ENCODE assay signal across 1 cellular context in genomic region chr12:100974747-100975146, GRCh38.
TF ChIP-seq lines count a peak whose summit lies in the region.

No MANE protein-coding gene starts in this region.

TF ChIP-seq in H1, 55 proteins besides CTCF, POLR2A, EP300 and RAD21:
- no peak for TF ChIP-seq ATF2 (IDR thresholded peaks at IDR 0.05; ENCODE audit: low read length)
- no peak for TF ChIP-seq RFX5 (IDR thresholded peaks at IDR 0.05; ENCODE audit: borderline replicate concordance, low read depth, low read length)
- TF ChIP-seq CHD1 (IDR thresholded peaks at IDR 0.05; ENCODE audit: low read depth, low read length) = no peak
- TF ChIP-seq SIRT6 (IDR thresholded peaks at IDR 0.05; ENCODE audit: low read length) = no peak
- TF ChIP-seq MAX (IDR thresholded peaks at IDR 0.05) = no peak
- TF ChIP-seq SP4 (IDR thresholded peaks at IDR 0.05; ENCODE audit: low read length) = no peak
- no peak for TF ChIP-seq TAF7 (optimal IDR thresholded peaks at IDR 0.05; ENCODE audit: borderline replicate concordance, low read depth, low read length)
- no peak for TF ChIP-seq BCL11A (IDR thresholded peaks at IDR 0.05; ENCODE audit: low read depth in 2 of 2, low read length in 2 of 2)
- TF ChIP-seq KDM5A (IDR thresholded peaks at IDR 0.05; ENCODE audit: low read length) = no peak
- no peak for TF ChIP-seq PHF8 (conservative IDR thresholded peaks at IDR 0.05; ENCODE audit: low read depth, low read length)
- TF ChIP-seq SIN3A (conservative IDR thresholded peaks at IDR 0.05 in 1 of 2, IDR thresholded peaks at IDR 0.05 in 1 of 2; ENCODE audit: low read depth in 1 of 2, low read length in 2 of 2) = no peak
- TF ChIP-seq GTF2F1 (IDR thresholded peaks at IDR 0.05; ENCODE audit: borderline replicate concordance, low read depth, low read length) = no peak
- TF ChIP-seq CBX8 (IDR thresholded peaks at IDR 0.05; ENCODE audit: borderline replicate concordance, low read depth, low read length) = no peak
- no peak for TF ChIP-seq CEBPB (IDR thresholded peaks at IDR 0.05; ENCODE audit: low read depth, low read length)
- TF ChIP-seq RBBP5 (IDR thresholded peaks at IDR 0.05; ENCODE audit: borderline replicate concordance, low read depth, low read length) = no peak
- TF ChIP-seq RNF2 (IDR thresholded peaks at IDR 0.05; ENCODE audit: borderline replicate concordance, low read depth, low read length, missing control alignments, poor library complexity, severe bottlenecking) = no peak
- TF ChIP-seq JUND (IDR thresholded peaks at IDR 0.05; ENCODE audit: low read length) = no peak
- no peak for TF ChIP-seq USF2 (IDR thresholded peaks at IDR 0.05; ENCODE audit: low read length)
- no peak for TF ChIP-seq NRF1 (IDR thresholded peaks at IDR 0.05; ENCODE audit: low read depth, low read length)
- TF ChIP-seq CHD7 (IDR thresholded peaks at IDR 0.05; ENCODE audit: insufficient replicate concordance, low read length) = no peak
